Comparison of ENCODE assay signal across 1 cellular context in genomic region chr4:1502976-1503375, GRCh38.
TF ChIP-seq lines count a peak whose summit lies in the region.

No MANE protein-coding gene starts in this region.

TF ChIP-seq in H1, 55 proteins besides CTCF, POLR2A, EP300 and RAD21:
- TF ChIP-seq HDAC6 (IDR thresholded peaks at IDR 0.05; ENCODE audit: low read depth, low read length) (no peak), BACH1 (IDR thresholded peaks at IDR 0.05; ENCODE audit: low read length) (no peak), ATF3 (IDR thresholded peaks at IDR 0.05; ENCODE audit: insufficient read depth, low read depth, low read length) (no peak), TAF1 (IDR thresholded peaks at IDR 0.05; ENCODE audit: low read depth, low read length) (no peak), SP1 (IDR thresholded peaks at IDR 0.05; ENCODE audit: low read depth, low read length) (no peak), SUZ12 (IDR thresholded peaks at IDR 0.05; ENCODE audit: low read length) (no peak), CTBP2 (IDR thresholded peaks at IDR 0.05; ENCODE audit: borderline replicate concordance, insufficient read depth, insufficient read length, low read length) (no peak), SIN3A (conservative IDR thresholded peaks at IDR 0.05 in 1 of 2, IDR thresholded peaks at IDR 0.05 in 1 of 2; ENCODE audit: low read depth in 1 of 2, low read length in 2 of 2) (no peak), MAX (IDR thresholded peaks at IDR 0.05) (no peak), JUN (IDR thresholded peaks at IDR 0.05; ENCODE audit: low read depth, low read length) (no peak), TAF7 (optimal IDR thresholded peaks at IDR 0.05; ENCODE audit: borderline replicate concordance, low read depth, low read length) (no peak), JUND (IDR thresholded peaks at IDR 0.05; ENCODE audit: low read length) (no peak), EZH2 (IDR thresholded peaks at IDR 0.05; ENCODE audit: low read depth, low read length, severe bottlenecking) (no peak), KDM4A (IDR thresholded peaks at IDR 0.05; ENCODE audit: low read depth, low read length, severe bottlenecking) (no peak), NANOG (IDR thresholded peaks at IDR 0.05; ENCODE audit: insufficient read depth, low read depth, low read length, poor library complexity, severe bottlenecking) (no peak), TEAD4 (IDR thresholded peaks at IDR 0.05; ENCODE audit: low read depth, low read length) (no peak), SIRT6 (IDR thresholded peaks at IDR 0.05; ENCODE audit: low read length) (no peak)
